In the genomic region with DNA sequence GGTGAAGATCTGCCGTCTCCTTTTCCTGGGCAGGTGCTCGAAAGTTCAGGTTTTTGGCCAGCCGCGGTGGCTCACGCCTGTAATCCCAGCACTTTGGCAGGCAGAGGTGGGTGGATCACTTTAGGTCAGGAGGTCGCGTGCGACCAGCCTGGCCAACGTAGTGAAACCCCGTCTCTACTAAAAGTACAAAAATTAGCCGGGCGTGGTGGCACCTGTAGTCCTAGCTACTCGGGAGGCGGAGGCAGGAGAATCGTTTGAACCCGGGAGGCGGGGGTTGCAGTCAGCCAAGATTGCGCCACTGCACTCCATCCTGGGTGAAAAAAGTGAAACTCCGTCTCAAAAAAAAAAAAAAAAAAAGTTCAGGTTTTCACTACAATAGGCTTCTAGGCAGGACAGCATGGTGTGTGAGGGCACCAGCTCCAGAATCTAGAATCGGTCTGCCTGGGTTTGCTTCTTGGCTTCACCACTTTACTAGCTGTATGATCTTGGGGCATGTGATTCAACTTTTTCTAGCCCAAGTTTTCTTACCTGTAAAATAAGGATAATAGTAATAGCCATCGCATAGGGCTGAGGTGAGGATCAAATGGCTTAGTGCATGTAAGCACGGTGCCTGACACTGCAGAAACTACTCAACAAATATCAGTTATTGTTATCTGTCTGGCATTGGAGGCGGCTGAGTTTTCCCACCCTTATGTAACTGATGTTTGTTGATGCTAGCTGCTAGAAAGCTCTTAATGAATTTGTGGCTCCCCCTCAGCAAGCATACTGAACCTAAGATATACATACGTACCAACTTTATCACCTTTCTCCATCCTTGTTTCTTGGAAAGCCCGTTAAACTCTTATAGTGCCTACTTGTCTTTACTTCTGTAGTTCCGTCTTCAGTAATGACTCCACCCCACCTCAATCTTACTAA, we compare ENCODE assay signal across 8 cellular contexts. TPM values are rescaled to one million over a fixed set of nuclear protein-coding genes. Genes with fewer than 3 reads are reported as not detected.
DNase-seq lines count a peak whose midpoint lies in the region; ATAC-seq and TF ChIP-seq lines count a peak whose summit lies in the region.

No MANE protein-coding gene starts in this region.

- intact Hi-C loops in esophagus muscularis mucosa (cut with DNase I), result loop anchor here (5.0 to 10.0 kb wide), 2 partner anchors 120 to 457 kb away; partner anchors contain the start of gene HELZ
- intact Hi-C loops in psoas muscle (cut with DNase I), result loop anchor here (10.0 kb wide), 2 partner anchors 460 to 740 kb away; partner anchors contain the start of gene BPTF (in 1 of the 2)

- peaks cover 20% of the 10 kb centered on the region; the same call in 1 of the 2 replicates for H4K20me1 ChIP-seq in GM23248 (ENCODE audit: insufficient read depth)

- H3K4me1 ChIP-seq in GM23248 (ENCODE audit: insufficient read depth) (peaks cover 29% of the 10 kb centered on the region), esophagus muscularis mucosa (peaks cover 48 to 63% (median 61%) of the 10 kb centered on the region in 4 donors), psoas muscle (peaks cover 48% of the 10 kb centered on the region)

- peak overlapping the region; percentile 99 for H3K27ac ChIP-seq in GM23248
- H3K27ac ChIP-seq in SK-N-MC, result no peak overlapping the region
- H3K27ac ChIP-seq in esophagus muscularis mucosa (replicated peaks in 1 of 4), result peak overlapping the region; percentile 92 to 96 (median 94)
- peak overlapping the region; percentile 97 for H3K27ac ChIP-seq in psoas muscle

- 75% methylated on average over 25 to 26 of the region's 26 CpGs for WGBS in GM23248 (ENCODE audit: low coverage in 1 of 2, low lambda C conversion rate in 2 of 2, missing lambda C conversion rate in 2 of 2), 2 experiments
- WGBS in esophagus muscularis mucosa, result 70% methylated on average over 26 of the region's 26 CpGs
- WGBS in psoas muscle, 3 donors, result 22 to 41% (median 29%) methylated on average over 26 of the region's 26 CpGs

- H3K9me2 ChIP-seq in GM23248 (ENCODE audit: insufficient read depth), result no peaks in the 10 kb centered on the region

- TF ChIP-seq CTCF in esophagus muscularis mucosa (IDR thresholded peaks at IDR 0.05), result no peak
- no peak for TF ChIP-seq CTCF in psoas muscle (IDR thresholded peaks at IDR 0.05)

- peaks cover 19% of the 10 kb centered on the region for H3F3A ChIP-seq in GM23248 (ENCODE audit: insufficient read depth)

- H3K9ac ChIP-seq in GM23248 (peak overlapping the region; percentile 100), SK-N-MC (ENCODE audit: insufficient read length) (peak overlapping the region; percentile 98)

- H3K4me3 ChIP-seq in GM23248 (peak overlapping the region; percentile 98), SK-N-MC (peak overlapping the region; percentile 98), esophagus muscularis mucosa (peak overlapping the region; percentile 77 to 97 (median 92)), psoas muscle (peak overlapping the region; percentile 81)

- ATAC-seq in psoas muscle (peak in 1 of 4 donors; percentile 37), HG02885 (IDR thresholded peaks at IDR 0.05; ENCODE audit: poor library complexity, unreplicated experiment) (no peak), GM18520 (IDR thresholded peaks at IDR 0.05; ENCODE audit: unreplicated experiment) (no peak), GM18519 (IDR thresholded peaks at IDR 0.05; ENCODE audit: low FRiP score, unreplicated experiment) (no peak)

- H3K4me2 ChIP-seq in GM23248 (ENCODE audit: unreplicated experiment), result peak overlapping the region; percentile 94

- TF ChIP-seq POLR2A in esophagus muscularis mucosa (IDR thresholded peaks at IDR 0.05; ENCODE audit: low read depth), result no peak

- H3K36me3 ChIP-seq in GM23248 (ENCODE audit: low read depth) (peaks cover 12% of the 10 kb centered on the region), SK-N-MC (ENCODE audit: insufficient read depth, low read length) (peaks cover 29% of the 10 kb centered on the region), esophagus muscularis mucosa (peaks cover 0 to 9% (median 2%) of the 10 kb centered on the region in 4 donors), psoas muscle (ENCODE audit: insufficient read depth in 1 of 2, low read depth in 1 of 2) (peaks cover 3 to 20% of the 10 kb centered on the region in 2 donors)

- DNase-seq in GM23248 (no peak), SK-N-MC (ENCODE audit: low read depth, low spot score) (no peak), esophagus muscularis mucosa (ENCODE audit: extremely low spot score) (no peak), psoas muscle (peak in 1 of 2 donors; percentile 61), globus pallidus (ENCODE audit: low spot score) (no peak)

- in situ Hi-C loops in GM23248 (cut with MboI), result no loop called here

- TF ChIP-seq EP300 in esophagus muscularis mucosa (IDR thresholded peaks at IDR 0.05), result no peak

- peak overlapping the region; percentile 99 for H2AFZ ChIP-seq in GM23248

- H3K27me3 ChIP-seq in GM23248 (replicated peaks; ENCODE audit: insufficient read depth) (no peaks in the 10 kb centered on the region), esophagus muscularis mucosa (no peaks in the 10 kb centered on the region), psoas muscle (ENCODE audit: insufficient read depth in 3 of 3, low read length in 2 of 3) (no peaks in the 10 kb centered on the region)

- peaks cover 70% of the 10 kb centered on the region for H3K79me2 ChIP-seq in GM23248 (ENCODE audit: insufficient read depth)

- H3K9me3 ChIP-seq in GM23248 (ENCODE audit: low read depth) (no peaks in the 10 kb centered on the region), SK-N-MC (ENCODE audit: low read depth, low read length) (no peaks in the 10 kb centered on the region), esophagus muscularis mucosa (no peaks in the 10 kb centered on the region), psoas muscle (no peaks in the 10 kb centered on the region)

RNA-seq across cellular contexts. Expression of gene PSMD12, which starts 1.3 kb away (rescaled TPM):
- 31.9 and 44.3 TPM in 2 replicates for total RNA-seq in GM23248 (2014; rRNA removed; shearing (Covaris generic))
- 85.3 and 87.9 TPM in 2 replicates for polyA plus RNA-seq in GM23248 (2016; fragmentation: Nextera tagmentation; extraction: Ambion mirVana)
- 10 to 100 TPM; 28.4 to 37.8 (median 30.0) TPM for total RNA-seq in esophagus muscularis mucosa
- total RNA-seq in psoas muscle, result 100 to 1,000 TPM in 3 of 4 donors, 10 to 100 TPM in 1; 66.6 to 161 (median 111) TPM
- polyA plus RNA-seq in psoas muscle, result 100 to 1,000 TPM in 2 of 3 donors, 10 to 100 TPM in 1; 78.7 to 281 (median 158) TPM

RNA-seq across cellular contexts. Expression of gene PITPNC1, which starts 12.0 kb away (rescaled TPM):
- 5.8 and 9.2 TPM in 2 replicates for total RNA-seq in GM23248 (2014; rRNA removed; shearing (Covaris generic))
- polyA plus RNA-seq in GM23248 (2016; fragmentation: Nextera tagmentation; extraction: Ambion mirVana) (7.3 and 7.4 TPM in 2 replicates), psoas muscle (10 to 100 TPM in 1 of 3 donors, 1 to 10 TPM in 2; 4.4 to 54.7 (median 4.5) TPM)
- total RNA-seq in esophagus muscularis mucosa (10 to 100 TPM; 14.1 to 35.5 (median 31.8) TPM), psoas muscle (10 to 100 TPM in 1 of 4 donors, 1 to 10 TPM in 3; 6.5 to 12.3 (median 7.6) TPM)
